In genomic region chr11:66510271-66510989, GRCh38 we compare ENCODE assay signal across 1 cellular context.
TF ChIP-seq lines count a peak whose summit lies in the region.

Gene BBS1, plus strand, starts transcription at chr11:66510635. Its CDS starts 25 bp downstream, at chr11:66510660.

TF ChIP-seq in GM12878, 131 proteins besides CTCF, POLR2A, EP300 and RAD21 (continued from another document):
- TF ChIP-seq, protein P1, sequence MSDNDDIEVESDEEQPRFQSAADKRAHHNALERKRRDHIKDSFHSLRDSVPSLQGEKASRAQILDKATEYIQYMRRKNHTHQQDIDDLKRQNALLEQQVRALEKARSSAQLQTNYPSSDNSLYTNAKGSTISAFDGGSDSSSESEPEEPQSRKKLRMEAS (IDR thresholded peaks at IDR 0.05; ENCODE audit: low read depth, low read length): peak; percentile 55
- no peak for TF ChIP-seq ASH2L (IDR thresholded peaks at IDR 0.05; ENCODE audit: borderline replicate concordance, low read depth)
- TF ChIP-seq ZSCAN29 (IDR thresholded peaks at IDR 0.05): no peak
- no peak for TF ChIP-seq ZBED1 (IDR thresholded peaks at IDR 0.05; ENCODE audit: borderline replicate concordance)
- no peak for TF ChIP-seq CBX3 (IDR thresholded peaks at IDR 0.05; ENCODE audit: borderline replicate concordance, low read depth)
TF ChIP-seq in GM12878: peak in this region for 45.
